ENCODE assay signal across 20 cellular contexts in genomic region chr4:47907247-47907646, GRCh38.
"Had no signal": no experiment of that assay in that cellular context is flagged by ENCODE, and none has a peak within 500 bp of the region (broad histone marks: within the 10 kb centered on the region; RNA-seq: fewer than 3 reads in every experiment).

No MANE protein-coding gene starts in this region.

- H3K27me3 ChIP-seq: body of pancreas, neural progenitor cell, pancreas, tibial artery, vagina had no signal

- H3K4me3 ChIP-seq: body of pancreas, neural progenitor cell, pancreas, tibial artery, vagina had no signal

- ATAC-seq: activated CD8-positive, alpha-beta T cell treated with anti-CD3 and anti-CD28 coated beads for 36 hours; body of pancreas; left lobe of liver; pancreas; sciatic nerve had no signal

- H3K9me3 ChIP-seq: body of pancreas, pancreas, tibial artery, vagina had no signal

- H3K27ac Mint-ChIP-seq: activated B cell treated with CpG ODN at 0.5 μM for 24 hours; activated CD8-positive, alpha-beta T cell treated with anti-CD3 and anti-CD28 coated beads for 36 hours; activated naive CD8-positive, alpha-beta T cell; naive B cell; neural progenitor cell had no signal

- H3K9me3 Mint-ChIP-seq: activated B cell treated with CpG ODN at 0.5 μM for 24 hours; activated CD8-positive, alpha-beta T cell treated with anti-CD3 and anti-CD28 coated beads for 36 hours; endodermal cell; naive B cell; neural progenitor cell had no signal

- H3K4me3 Mint-ChIP-seq: activated B cell treated with CpG ODN at 0.5 μM for 24 hours; activated CD8-positive, alpha-beta T cell treated with anti-CD3 and anti-CD28 coated beads for 36 hours; activated naive CD8-positive, alpha-beta T cell; endodermal cell; naive B cell; neural progenitor cell had no signal

- FAIRE-seq: keratinocyte had no signal

- H3K27ac ChIP-seq: body of pancreas, neural progenitor cell, pancreas, tibial artery, vagina had no signal

- DNase-seq: activated B cell treated with CpG ODN at 0.5 μM for 24 hours; activated CD4-positive, alpha-beta T cell treated with anti-CD3 and anti-CD28 coated beads for 48 hours; activated CD8-positive, alpha-beta T cell treated with anti-CD3 and anti-CD28 coated beads for 36 hours; activated gamma-delta T cell treated with Interleukin-2 at 50 U/mL for 16 hours; amygdala; body of pancreas; central memory CD4-positive, alpha-beta T cell; dermis blood vessel endothelial cell; endodermal cell; naive B cell; pancreas; stimulated activated CD4-positive, alpha-beta T cell treated with anti-CD3 and anti-CD28 coated beads, Interleukin-1b, Interleukin-23, amount 100 ng/mL, for 48 hours; T-helper 2 cell; tibial artery had no signal

- H3K4me1 ChIP-seq: neural progenitor cell, vagina had no signal

- H3K27me3 Mint-ChIP-seq: activated B cell treated with CpG ODN at 0.5 μM for 24 hours; activated CD8-positive, alpha-beta T cell treated with anti-CD3 and anti-CD28 coated beads for 36 hours; activated naive CD8-positive, alpha-beta T cell; naive B cell had no signal

- H3K9ac ChIP-seq: neural progenitor cell had no signal
